15 cellular contexts compared by ENCODE assay signal in genomic region chr17:33375086-33375485, GRCh38.
A peak's percentile ranks its signal among the peaks of the same experiment; 100 is the strongest.
DNase-seq lines count a peak whose midpoint lies in the region; TF ChIP-seq lines count a peak whose summit lies in the region.
"Had no signal": no experiment of that assay in that cellular context is flagged by ENCODE, and none has a peak within 500 bp of the region (broad histone marks: within the 10 kb centered on the region; RNA-seq: fewer than 3 reads in every experiment).

No MANE protein-coding gene starts in this region.

- no peak overlapping the region for H2AK5ac ChIP-seq in mesendoderm (ENCODE audit: low read length)

- H3K9ac ChIP-seq in colonic mucosa (ENCODE audit: low read depth in 2 of 2, low read length in 2 of 2): no peak overlapping the region
- no peak overlapping the region for H3K9ac ChIP-seq in mesendoderm (ENCODE audit: low read length)
- H3K9ac ChIP-seq: BLaER1 had no signal

- no peak overlapping the region for H3K23ac ChIP-seq in mesendoderm (ENCODE audit: low read length)

- H4K5ac ChIP-seq in mesendoderm (ENCODE audit: low read length): no peak overlapping the region

- H3K9me3 ChIP-seq in colonic mucosa (no peaks in the 10 kb centered on the region), stomach (no peaks in the 10 kb centered on the region)
- H3K9me3 ChIP-seq: BLaER1 had no signal

- no peaks in the 10 kb centered on the region for H3K27me3 ChIP-seq in colonic mucosa
- no peaks in the 10 kb centered on the region for H3K27me3 ChIP-seq in mesendoderm (ENCODE audit: insufficient read depth, low read length, poor library complexity)
- no peaks in the 10 kb centered on the region for H3K27me3 ChIP-seq in stomach
- H3K27me3 ChIP-seq: BLaER1 had no signal

- H3K79me1 ChIP-seq in mesendoderm (ENCODE audit: low read length): no peaks in the 10 kb centered on the region

- H3K4me1 ChIP-seq in colonic mucosa (no peaks in the 10 kb centered on the region), mesendoderm (ENCODE audit: control insufficient read depth, low read depth, low read length) (peaks cover 20% of the 10 kb centered on the region), stomach (no peaks in the 10 kb centered on the region)

- intact Hi-C loops in colonic mucosa (cut with DNase I): no loop called here
- intact Hi-C loops in stomach (cut with DNase I; ENCODE audit: low total_unique reads): loop anchor here (10.0 kb wide), 1 partner anchor 60 kb away; no protein-coding TSS in a partner anchor

- DNase-seq in NCI-H2029 (lab: John Stamatoyannopoulos, UW) (peak; percentile 24), NCI-H2029 treated with DMSO at 0.1 percent for 48 hours (lab: John Stamatoyannopoulos, UW) (no peak), colonic mucosa (peak; percentile 43), mesendoderm (peak; percentile 85), stomach (no peak), NCI-H524 treated with DMSO at 0.1 percent for 48 hours (lab: John Stamatoyannopoulos, UW) (no peak), RKO (ENCODE audit: low spot score) (no peak)
- DNase-seq: 8988T; Calu3; CD4-positive, alpha-beta memory T cell; GF-D8; HCEC 1CT had no signal

- no peak for TF ChIP-seq EP300 in stomach (IDR thresholded peaks at IDR 0.05)

- no peak overlapping the region for H4K8ac ChIP-seq in mesendoderm (ENCODE audit: low read depth, low read length)

- TF ChIP-seq POLR2A in stomach (IDR thresholded peaks at IDR 0.05): no peak

- no peak overlapping the region for H2BK120ac ChIP-seq in mesendoderm (ENCODE audit: low read depth, low read length)

- H3K79me2 ChIP-seq in mesendoderm (ENCODE audit: control insufficient read depth, insufficient read depth, low read length): no peaks in the 10 kb centered on the region

- no peak overlapping the region for H3K4me2 ChIP-seq in mesendoderm (ENCODE audit: low read length)
- H3K4me2 ChIP-seq: BLaER1, GM23338 had no signal

- peak overlapping the region; percentile 8 for H2BK5ac ChIP-seq in mesendoderm (ENCODE audit: low read length)

- H3K18ac ChIP-seq in mesendoderm (ENCODE audit: low read length): no peak overlapping the region

- WGBS in mesendoderm (ENCODE audit: extremely low coverage, insufficient coverage, low lambda C conversion rate): no CpG with 5 or more reads among the region's 4 CpGs
- 40 to 67% (median 51%) methylated on average over 4 of the region's 4 CpGs for WGBS in stomach, 5 donors

- TF ChIP-seq CTCF in colonic mucosa (IDR thresholded peaks at IDR 0.05) (no peak), stomach (IDR thresholded peaks at IDR 0.05) (no peak)

- H3K4ac ChIP-seq in mesendoderm (ENCODE audit: low read depth, low read length): no peak overlapping the region

- H3K27ac ChIP-seq in colonic mucosa: no peak overlapping the region
- no peak overlapping the region for H3K27ac ChIP-seq in mesendoderm (ENCODE audit: low read depth, low read length)
- H3K27ac ChIP-seq in stomach: no peak overlapping the region
- H3K27ac ChIP-seq: BLaER1, HL-60 had no signal

- H2BK15ac ChIP-seq in mesendoderm (replicated peaks; ENCODE audit: low read depth): no peak overlapping the region

- H3K36me3 ChIP-seq in colonic mucosa (no peaks in the 10 kb centered on the region), mesendoderm (ENCODE audit: control insufficient read depth, insufficient read depth, low read length) (no peaks in the 10 kb centered on the region), stomach (no peaks in the 10 kb centered on the region)
- H3K36me3 ChIP-seq: BLaER1 had no signal

- H3K4me3 ChIP-seq in colonic mucosa: no peak overlapping the region
- no peak overlapping the region for H3K4me3 ChIP-seq in mesendoderm (ENCODE audit: low read length)
- H3K4me3 ChIP-seq in stomach: no peak overlapping the region
- H3K4me3 ChIP-seq: BLaER1, GM23338 had no signal

- peak overlapping the region; percentile 45 for H3K56ac ChIP-seq in mesendoderm (ENCODE audit: low read length)

Comparison
In these comparisons a context has a peak if more than half of its experiments do, and no peak if none do; other contexts are left out.
1. DNase-seq: peak in NCI-H2029 (single experiment), colonic mucosa (single experiment) and mesendoderm (single experiment); none in NCI-H2029 treated with DMSO at 0.1 percent for 48 hours (single experiment), stomach (single experiment), NCI-H524 treated with DMSO at 0.1 percent for 48 hours (single experiment) and RKO (single experiment).